Comparison of ENCODE assay signal across 1 cellular context in genomic region chr7:87475359-87476178, GRCh38.
TF ChIP-seq lines count a peak whose summit lies in the region.

Gene ABCB4, minus strand, starts transcription at chr7:87475680. Its CDS starts 215 bp downstream, at chr7:87475465.

TF ChIP-seq in HepG2, 621 proteins besides CTCF, POLR2A, EP300 and RAD21 (continued from another document):
- TF ChIP-seq CSRNP1 (CRISPR knock-in tag; IDR thresholded peaks at IDR 0.05) (peak; percentile 90), ZNF260 (CRISPR knock-in tag; IDR thresholded peaks at IDR 0.05; ENCODE audit: borderline replicate concordance, low read depth) (no peak), ZSCAN5A (CRISPR knock-in tag; IDR thresholded peaks at IDR 0.05; ENCODE audit: borderline replicate concordance) (0 out of 2 replicates have a peak, but pooled peaks have one; percentile 69), HCFC1 (IDR thresholded peaks at IDR 0.05; ENCODE audit: low read depth, low read length) (no peak), BATF2 (CRISPR knock-in tag; IDR thresholded peaks at IDR 0.05) (no peak), PRDM4 (CRISPR knock-in tag; IDR thresholded peaks at IDR 0.05; ENCODE audit: borderline replicate concordance) (no peak), ZNF124 (CRISPR knock-in tag; IDR thresholded peaks at IDR 0.05) (peak; percentile 14; the same call in 1 of the 2 replicates), NFAT5 (CRISPR knock-in tag; IDR thresholded peaks at IDR 0.05) (no peak), ZNF576 (CRISPR knock-in tag; IDR thresholded peaks at IDR 0.05) (no peak), SAP130 (CRISPR knock-in tag; IDR thresholded peaks at IDR 0.05; ENCODE audit: low read depth) (peak; percentile 27; the same call in 1 of the 2 replicates), MTA3 (CRISPR knock-in tag; IDR thresholded peaks at IDR 0.05) (no peak), STAT5B (CRISPR knock-in tag; IDR thresholded peaks at IDR 0.05) (no peak), ZNF777 (CRISPR knock-in tag; IDR thresholded peaks at IDR 0.05) (peak; percentile 84), SIN3A (IDR thresholded peaks at IDR 0.05; ENCODE audit: borderline replicate concordance, low read depth, low read length) (no peak; the same call in 1 of the 2 replicates), ZNF430 (CRISPR knock-in tag; IDR thresholded peaks at IDR 0.05) (no peak), ZNF784 (CRISPR knock-in tag; IDR thresholded peaks at IDR 0.05; ENCODE audit: borderline replicate concordance) (no peak), NCOA5 (CRISPR knock-in tag; IDR thresholded peaks at IDR 0.05) (no peak), NFE2 (CRISPR knock-in tag; IDR thresholded peaks at IDR 0.05) (no peak), ZNF614 (CRISPR knock-in tag; IDR thresholded peaks at IDR 0.05; ENCODE audit: borderline replicate concordance) (no peak)
